In genomic region chr2:120858361-120858760, GRCh38 we compare ENCODE assay signal across 21 cellular contexts.
DNase-seq lines count a peak whose midpoint lies in the region; ATAC-seq and TF ChIP-seq lines count a peak whose summit lies in the region.
"Had no signal": no experiment of that assay in that cellular context is flagged by ENCODE, and none has a peak within 500 bp of the region (broad histone marks: within the 10 kb centered on the region; RNA-seq: fewer than 3 reads in every experiment).

No MANE protein-coding gene starts in this region.

- no CpG with 5 or more reads among the region's 4 CpGs for WGBS in mesendoderm (ENCODE audit: extremely low coverage, insufficient coverage, low lambda C conversion rate)
- WGBS in sigmoid colon, 2 donors, result 86 to 89% methylated on average over 4 of the region's 4 CpGs

- no peaks in the 10 kb centered on the region for H3K4me1 Mint-ChIP-seq in effector memory CD8-positive, alpha-beta T cell (ENCODE audit: low read depth in 2 of 2)
- peaks cover 18% of the 10 kb centered on the region for H3K4me1 Mint-ChIP-seq in endothelial cell (ENCODE audit: unreplicated experiment)
- H3K4me1 Mint-ChIP-seq: activated naive CD8-positive, alpha-beta T cell treated with anti-CD3 and anti-CD28 coated beads for 36 hours; stimulated activated effector memory CD8-positive, alpha-beta T cell treated with anti-CD3 and anti-CD28 coated beads, Interleukin-12 subunit alpha, Interleukin-12 subunit beta, amount 100 ng/mL, for 72 hours had no signal

- peak overlapping the region; percentile 60 for H3K27ac ChIP-seq in HUES48 (ENCODE audit: low read depth, low read length)
- H3K27ac ChIP-seq in mesendoderm (ENCODE audit: low read depth, low read length), result no peak overlapping the region
- no peak overlapping the region for H3K27ac ChIP-seq in sigmoid colon
- H3K27ac ChIP-seq: esophagus squamous epithelium, pancreas, tibial artery had no signal

- no peaks in the 10 kb centered on the region for H3K9me3 Mint-ChIP-seq in effector memory CD8-positive, alpha-beta T cell
- H3K9me3 Mint-ChIP-seq in endothelial cell (ENCODE audit: unreplicated experiment), result no peaks in the 10 kb centered on the region
- H3K9me3 Mint-ChIP-seq: activated naive CD8-positive, alpha-beta T cell treated with anti-CD3 and anti-CD28 coated beads for 36 hours; stimulated activated effector memory CD8-positive, alpha-beta T cell treated with anti-CD3 and anti-CD28 coated beads, Interleukin-12 subunit alpha, Interleukin-12 subunit beta, amount 100 ng/mL, for 72 hours had no signal

- TF ChIP-seq CTCF in sigmoid colon (IDR thresholded peaks at IDR 0.05) (no peak), endothelial cell (IDR thresholded peaks at IDR 0.05; ENCODE audit: unreplicated experiment) (no peak)

- H3K4me3 Mint-ChIP-seq in effector memory CD8-positive, alpha-beta T cell, result no peak overlapping the region
- H3K4me3 Mint-ChIP-seq in endothelial cell (ENCODE audit: unreplicated experiment), result no peak overlapping the region
- H3K4me3 Mint-ChIP-seq: activated naive CD8-positive, alpha-beta T cell treated with anti-CD3 and anti-CD28 coated beads for 36 hours; stimulated activated effector memory CD8-positive, alpha-beta T cell treated with anti-CD3 and anti-CD28 coated beads, Interleukin-12 subunit alpha, Interleukin-12 subunit beta, amount 100 ng/mL, for 72 hours had no signal

- H4K8ac ChIP-seq in mesendoderm (ENCODE audit: low read depth, low read length), result no peak overlapping the region

- no peak overlapping the region for H2BK15ac ChIP-seq in mesendoderm (replicated peaks; ENCODE audit: low read depth)

- H3K4me1 ChIP-seq in HUES48 (ENCODE audit: control insufficient read depth, insufficient read depth, low read length), result peaks cover 27% of the 10 kb centered on the region
- peaks cover 12% of the 10 kb centered on the region for H3K4me1 ChIP-seq in mesendoderm (ENCODE audit: control insufficient read depth, low read depth, low read length)
- H3K4me1 ChIP-seq in sigmoid colon, result peaks cover 0 to 22% (median 17%) of the 10 kb centered on the region in 4 donors
- H3K4me1 ChIP-seq: pancreas had no signal

- H3K27me3 ChIP-seq in HUES48 (ENCODE audit: control insufficient read depth, insufficient read depth, low read length) (no peaks in the 10 kb centered on the region), mesendoderm (ENCODE audit: insufficient read depth, low read length, poor library complexity) (no peaks in the 10 kb centered on the region), sigmoid colon (no peaks in the 10 kb centered on the region)
- H3K27me3 ChIP-seq: pancreas, tibial artery had no signal

- no peak overlapping the region for H2AK5ac ChIP-seq in mesendoderm (ENCODE audit: low read length)

- no peak overlapping the region for H3K27ac Mint-ChIP-seq in effector memory CD8-positive, alpha-beta T cell
- no peak overlapping the region for H3K27ac Mint-ChIP-seq in endothelial cell (ENCODE audit: unreplicated experiment)
- H3K27ac Mint-ChIP-seq: activated naive CD8-positive, alpha-beta T cell treated with anti-CD3 and anti-CD28 coated beads for 36 hours; stimulated activated effector memory CD8-positive, alpha-beta T cell treated with anti-CD3 and anti-CD28 coated beads, Interleukin-12 subunit alpha, Interleukin-12 subunit beta, amount 100 ng/mL, for 72 hours had no signal

- no peak overlapping the region for H3K9ac ChIP-seq in HUES48 (ENCODE audit: low read depth, low read length)
- no peak overlapping the region for H3K9ac ChIP-seq in mesendoderm (ENCODE audit: low read length)

- no peak overlapping the region for H3K4ac ChIP-seq in mesendoderm (ENCODE audit: low read depth, low read length)

- H4K5ac ChIP-seq in mesendoderm (ENCODE audit: low read length), result no peak overlapping the region

- H3K9me3 ChIP-seq in HUES48 (ENCODE audit: control insufficient read depth, insufficient read depth, low read length) (no peaks in the 10 kb centered on the region), sigmoid colon (no peaks in the 10 kb centered on the region)
- H3K9me3 ChIP-seq: esophagus squamous epithelium, pancreas, tibial artery had no signal

- DNase-seq in cerebellar cortex (ENCODE audit: low spot score), result peak; percentile 12
- DNase-seq in mesendoderm, result no peak
- DNase-seq in sigmoid colon, result peak; percentile 56
- DNase-seq in activated gamma-delta T cell treated with Interleukin-2 at 50 U/mL for 16 hours, result no peak
- DNase-seq in effector memory CD8-positive, alpha-beta T cell, result no peak
- DNase-seq in endothelial cell (ENCODE audit: low spot score), result no peak
- DNase-seq: activated naive CD8-positive, alpha-beta T cell treated with anti-CD3 and anti-CD28 coated beads for 36 hours; activated T-cell treated with anti-CD3 and anti-CD28 coated beads for 4 hours; Calu3; esophagus squamous epithelium; NCI-H2029; NCI-H526 treated with DMSO at 0.1 percent for 48 hours; pancreas; SW 1271 had no signal

- TF ChIP-seq POLR2A in sigmoid colon (IDR thresholded peaks at IDR 0.05), result no peak

- H3K36me3 Mint-ChIP-seq in effector memory CD8-positive, alpha-beta T cell (ENCODE audit: insufficient read depth), result peaks cover 3% of the 10 kb centered on the region
- H3K36me3 Mint-ChIP-seq in endothelial cell (ENCODE audit: low read depth, unreplicated experiment), result no peaks in the 10 kb centered on the region
- H3K36me3 Mint-ChIP-seq: activated naive CD8-positive, alpha-beta T cell treated with anti-CD3 and anti-CD28 coated beads for 36 hours; stimulated activated effector memory CD8-positive, alpha-beta T cell treated with anti-CD3 and anti-CD28 coated beads, Interleukin-12 subunit alpha, Interleukin-12 subunit beta, amount 100 ng/mL, for 72 hours had no signal

- H2BK120ac ChIP-seq in mesendoderm (ENCODE audit: low read depth, low read length), result no peak overlapping the region

- TF ChIP-seq EP300 in sigmoid colon (IDR thresholded peaks at IDR 0.05), result no peak

- H3K4me3 ChIP-seq in HUES48 (ENCODE audit: low read depth, low read length) (no peak overlapping the region), mesendoderm (ENCODE audit: low read length) (no peak overlapping the region), sigmoid colon (no peak overlapping the region)
- H3K4me3 ChIP-seq: esophagus squamous epithelium, GM12878, pancreas, tibial artery had no signal

- H3K18ac ChIP-seq in mesendoderm (ENCODE audit: low read length), result no peak overlapping the region

- peak overlapping the region; percentile 37 for H3K56ac ChIP-seq in mesendoderm (ENCODE audit: low read length)

- H3K23ac ChIP-seq in mesendoderm (ENCODE audit: low read length), result peak overlapping the region; percentile 29

- H3K79me1 ChIP-seq in mesendoderm (ENCODE audit: low read length), result peaks cover 13% of the 10 kb centered on the region

- no peak for ATAC-seq in HG02623 (IDR thresholded peaks at IDR 0.05; ENCODE audit: unreplicated experiment)
- ATAC-seq in effector memory CD8-positive, alpha-beta T cell (replicated peaks), result no peak
- ATAC-seq: GM12878; HepG2; Panc1; pancreas; stimulated activated effector memory CD8-positive, alpha-beta T cell treated with anti-CD3 and anti-CD28 coated beads, Interleukin-12 subunit alpha, Interleukin-12 subunit beta, amount 100 ng/mL, for 72 hours had no signal

- H3K4me2 ChIP-seq in mesendoderm (ENCODE audit: low read length), result no peak overlapping the region

- H3K36me3 ChIP-seq in HUES48 (ENCODE audit: control insufficient read depth, insufficient read depth, low read length), result no peaks in the 10 kb centered on the region
- no peaks in the 10 kb centered on the region for H3K36me3 ChIP-seq in mesendoderm (ENCODE audit: control insufficient read depth, insufficient read depth, low read length)
- H3K36me3 ChIP-seq in sigmoid colon, result no peaks in the 10 kb centered on the region
- H3K36me3 ChIP-seq: esophagus squamous epithelium, pancreas, tibial artery had no signal

- H3K27me3 Mint-ChIP-seq in effector memory CD8-positive, alpha-beta T cell, result peaks cover 0 to under 1% of the 10 kb centered on the region in 2 donors
- H3K27me3 Mint-ChIP-seq in endothelial cell (ENCODE audit: unreplicated experiment), result peaks cover 9% of the 10 kb centered on the region
- H3K27me3 Mint-ChIP-seq: activated naive CD8-positive, alpha-beta T cell treated with anti-CD3 and anti-CD28 coated beads for 36 hours had no signal

- H3K79me2 ChIP-seq in mesendoderm (ENCODE audit: control insufficient read depth, insufficient read depth, low read length), result peaks cover 1% of the 10 kb centered on the region

- no peak overlapping the region for H2BK5ac ChIP-seq in mesendoderm (ENCODE audit: low read length)

- intact Hi-C loops in sigmoid colon (cut with DNase I), result no loop called here

Comparison
In these comparisons a context has a peak if more than half of its experiments do, and no peak if none do; other contexts are left out.
1. DNase-seq: peak in cerebellar cortex (single experiment) and sigmoid colon (single experiment); none in mesendoderm (single experiment), activated gamma-delta T cell treated with Interleukin-2 at 50 U/mL for 16 hours (single experiment), effector memory CD8-positive, alpha-beta T cell (0 of 3) and endothelial cell (single experiment).